In the genomic region with DNA sequence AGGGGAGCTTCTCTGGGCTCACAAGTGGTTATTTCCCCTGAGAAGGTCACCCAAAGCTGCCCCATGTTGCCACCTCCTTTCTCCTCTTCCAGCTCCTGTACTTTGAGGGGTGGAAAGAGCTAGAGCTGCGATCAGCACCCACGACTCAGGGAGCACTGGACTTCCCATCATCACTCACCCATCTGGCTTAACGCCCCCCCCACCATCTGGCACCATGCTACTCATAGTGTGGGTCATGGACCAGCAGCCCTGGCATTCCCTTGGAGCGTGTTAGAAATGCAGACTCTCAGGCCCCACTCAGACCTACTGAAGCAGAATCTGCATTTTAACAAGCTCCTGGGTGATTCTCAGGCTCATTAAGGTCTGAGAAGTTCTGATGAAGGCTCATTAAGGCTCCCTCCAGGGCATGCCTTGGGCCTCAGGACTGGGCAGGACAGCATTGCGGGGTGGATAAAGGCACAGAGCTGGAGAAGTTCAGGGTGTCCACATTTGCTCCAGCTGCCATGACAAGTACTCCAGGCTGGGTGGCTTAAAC, we compare ENCODE assay signal across 17 cellular contexts.
DNase-seq lines count a peak whose midpoint lies in the region; ATAC-seq and TF ChIP-seq lines count a peak whose summit lies in the region.
"Had no signal": no experiment of that assay in that cellular context is flagged by ENCODE, and none has a peak within 500 bp of the region (broad histone marks: within the 10 kb centered on the region; RNA-seq: fewer than 3 reads in every experiment).

No MANE protein-coding gene starts in this region.

- no peaks in the 10 kb centered on the region for H3K9me3 ChIP-seq in heart right ventricle
- no peaks in the 10 kb centered on the region for H3K9me3 ChIP-seq in IMR-90 (ENCODE audit: control insufficient read depth, insufficient read depth, low read length)
- H3K9me3 ChIP-seq: A549, Caco-2, HAP-1 had no signal

- no peak overlapping the region for H3K56ac ChIP-seq in IMR-90 (ENCODE audit: extremely low read depth, insufficient read depth, low read length)

- POLR2A ChIA-PET in IMR-90 (lab: Charles Lee; ENCODE audit: unreplicated experiment), result no interaction called here

- no peak overlapping the region for H2BK15ac ChIP-seq in IMR-90 (ENCODE audit: low read depth, low read length)

- H3K36me3 ChIP-seq in heart right ventricle (no peaks in the 10 kb centered on the region), IMR-90 (ENCODE audit: control insufficient read depth, insufficient read depth, low read length) (no peaks in the 10 kb centered on the region)
- H3K36me3 ChIP-seq: BLaER1, HAP-1 had no signal

- TF ChIP-seq CTCF in heart right ventricle (IDR thresholded peaks at IDR 0.05) (no peak), IMR-90 (conservative IDR thresholded peaks at IDR 0.05; ENCODE audit: low read depth, low read length) (no peak)

- peak overlapping the region; percentile 16 for H2AFZ ChIP-seq in IMR-90 (replicated peaks; ENCODE audit: low read length, poor library complexity)

- no peak overlapping the region for H2BK5ac ChIP-seq in IMR-90 (ENCODE audit: low read depth, low read length, poor library complexity, severe bottlenecking)

- ATAC-seq in heart right ventricle (no peak), IMR-90 (ENCODE audit: low read depth) (no peak)
- ATAC-seq: A549; CD8-positive, alpha-beta T cell had no signal

- in situ Hi-C loops in IMR-90 (cut with MboI; ENCODE audit: low sequenced_read_pairs), result loop anchor here (25.0 kb wide), 1 partner anchor 963 kb away; no protein-coding TSS in a partner anchor

- no peak overlapping the region for H4K5ac ChIP-seq in IMR-90 (ENCODE audit: low read depth, low read length)

- H4K20me1 ChIP-seq in IMR-90 (ENCODE audit: insufficient read depth, low read length), result no peaks in the 10 kb centered on the region
- H4K20me1 ChIP-seq: BLaER1 had no signal

- no peaks in the 10 kb centered on the region for H3K79me1 ChIP-seq in IMR-90 (ENCODE audit: low read depth in 1 of 2, low read length in 2 of 2)

- H3K4me3 ChIP-seq in heart right ventricle (no peak overlapping the region), IMR-90 (ENCODE audit: insufficient read depth, low read depth, low read length) (no peak overlapping the region)
- H3K4me3 ChIP-seq: A549, BLaER1, HAP-1 had no signal

- no peak overlapping the region for H3K9ac ChIP-seq in IMR-90 (ENCODE audit: low read depth, low read length)
- H3K9ac ChIP-seq: BLaER1 had no signal

- H3K27ac ChIP-seq in heart right ventricle, result no peak overlapping the region
- no peak overlapping the region for H3K27ac ChIP-seq in IMR-90 (ENCODE audit: insufficient read depth, low read length)
- H3K27ac ChIP-seq: A549, BLaER1, C4-2B had no signal

- peak overlapping the region; percentile 21; the same call in 1 of the 2 replicates for H2BK120ac ChIP-seq in IMR-90 (ENCODE audit: low read depth, low read length)

- H3K23ac ChIP-seq in IMR-90 (ENCODE audit: low read depth, low read length), result no peak overlapping the region

- BruUV-seq in IMR-90 (replicated peaks; lab: Mats Ljungman, UMichigan), result no TSS peak

- no peak for TF ChIP-seq POLR2A in IMR-90 (IDR thresholded peaks at IDR 0.05; ENCODE audit: low read depth, low read length)

- no peak overlapping the region; the same call in 1 of the 2 replicates for H4K91ac ChIP-seq in IMR-90 (ENCODE audit: insufficient read depth, low read depth, low read length)

- TF ChIP-seq RAD21 in IMR-90 (IDR thresholded peaks at IDR 0.05; ENCODE audit: low read length), result no peak

- CTCF ChIA-PET in IMR-90 (lab: Yijun Ruan, JAX), result interaction anchor here (0.7 kb wide), 1 partner anchor 12 kb away, joined by 3 read pairs; no protein-coding TSS in a partner anchor

- H4K8ac ChIP-seq in IMR-90 (ENCODE audit: low read depth in 2 of 2, low read length in 2 of 2), result no peak overlapping the region

- intact Hi-C loops in cardiac septum (cut with DNase I), result no loop called here
- intact Hi-C loops in heart right ventricle (cut with DNase I), result no loop called here
- intact Hi-C loops in IMR-90 (cut with micrococcal nuclease), result no loop called here

- dilution Hi-C loops in IMR-90 (cut with HindIII; ENCODE audit: low sequenced_read_pairs, unreplicated experiment), result no loop called here

- H3K18ac ChIP-seq in IMR-90 (ENCODE audit: low read depth, low read length), result no peak overlapping the region; the same call in 1 of the 2 replicates

- peak; percentile 54 for DNase-seq in cardiac septum (ENCODE audit: low spot score)
- no peak for DNase-seq in heart right ventricle
- DNase-seq in IMR-90, result no peak
- DNase-seq in islet precursor cell, result peak; percentile 18
- no peak for DNase-seq in AG08396 (ENCODE audit: low spot score)
- no peak for DNase-seq in NCI-H2029 treated with DMSO at 0.1 percent for 48 hours (lab: John Stamatoyannopoulos, UW)
- DNase-seq: 8988T; Caco-2; CD4-positive, CD25-positive, alpha-beta regulatory T cell; CD8-positive, alpha-beta T cell; DMS153; DND-41; GOT3 had no signal

- H3K9me1 ChIP-seq in IMR-90 (ENCODE audit: insufficient read depth, low read length), result no peaks in the 10 kb centered on the region; the same call in 1 of the 2 replicates

- no peak overlapping the region for H2AK9ac ChIP-seq in IMR-90 (replicated peaks; ENCODE audit: low read depth, low read length, poor library complexity)

- H3K4ac ChIP-seq in IMR-90 (ENCODE audit: low read depth, low read length), result no peak overlapping the region; the same call in 1 of the 2 replicates

- no peak overlapping the region for H3K14ac ChIP-seq in IMR-90 (replicated peaks; ENCODE audit: low read depth, low read length)

- H3K4me1 ChIP-seq in heart right ventricle (peaks cover 5 to 34% (median 23%) of the 10 kb centered on the region in 9 donors), IMR-90 (ENCODE audit: control insufficient read depth, insufficient read depth, low read length) (peaks cover 6% of the 10 kb centered on the region; the same call in 1 of the 2 replicates)
- H3K4me1 ChIP-seq: A549, Caco-2, HAP-1 had no signal

- H3K4me2 ChIP-seq in IMR-90 (ENCODE audit: low read depth, low read length), result no peak overlapping the region
- H3K4me2 ChIP-seq: A549, BLaER1 had no signal

- H3K27me3 ChIP-seq in heart right ventricle (no peaks in the 10 kb centered on the region), IMR-90 (ENCODE audit: control insufficient read depth, insufficient read depth, low read length) (peaks cover 6% of the 10 kb centered on the region)
- H3K27me3 ChIP-seq: BLaER1 had no signal

- no peak overlapping the region for H2BK20ac ChIP-seq in IMR-90 (ENCODE audit: low read depth, low read length)

- 81 to 89% methylated on average over 5 of the region's 5 CpGs for WGBS in heart right ventricle, 2 donors
- no CpG with 5 or more reads among the region's 5 CpGs for WGBS in IMR-90 (ENCODE audit: extremely low coverage in 2 of 2, insufficient read length in 1 of 2), 2 experiments

- H2AK5ac ChIP-seq in IMR-90 (ENCODE audit: low read depth, low read length), result no peak overlapping the region

TF ChIP-seq in IMR-90, 13 proteins besides CTCF, POLR2A, EP300 and RAD21:
- TF ChIP-seq, protein P1, sequence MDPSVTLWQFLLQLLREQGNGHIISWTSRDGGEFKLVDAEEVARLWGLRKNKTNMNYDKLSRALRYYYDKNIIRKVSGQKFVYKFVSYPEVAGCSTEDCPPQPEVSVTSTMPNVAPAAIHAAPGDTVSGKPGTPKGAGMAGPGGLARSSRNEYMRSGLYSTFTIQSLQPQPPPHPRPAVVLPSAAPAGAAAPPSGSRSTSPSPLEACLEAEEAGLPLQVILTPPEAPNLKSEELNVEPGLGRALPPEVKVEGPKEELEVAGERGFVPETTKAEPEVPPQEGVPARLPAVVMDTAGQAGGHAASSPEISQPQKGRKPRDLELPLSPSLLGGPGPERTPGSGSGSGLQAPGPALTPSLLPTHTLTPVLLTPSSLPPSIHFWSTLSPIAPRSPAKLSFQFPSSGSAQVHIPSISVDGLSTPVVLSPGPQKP (IDR thresholded peaks at IDR 0.05; ENCODE audit: borderline replicate concordance, low read depth, low read length), result no peak
- no peak for TF ChIP-seq RCOR1 (IDR thresholded peaks at IDR 0.05; ENCODE audit: insufficient replicate concordance, low read length)
- no peak for TF ChIP-seq MAFK (IDR thresholded peaks at IDR 0.05; ENCODE audit: low read depth, low read length)
- no peak for TF ChIP-seq SMC3 (IDR thresholded peaks at IDR 0.05; ENCODE audit: low read depth, low read length)
- no peak for TF ChIP-seq CEBPB (IDR thresholded peaks at IDR 0.05; ENCODE audit: low read depth, low read length)
- no peak for TF ChIP-seq CHD1 (IDR thresholded peaks at IDR 0.05; ENCODE audit: low read depth, low read length)
- TF ChIP-seq, protein P2, sequence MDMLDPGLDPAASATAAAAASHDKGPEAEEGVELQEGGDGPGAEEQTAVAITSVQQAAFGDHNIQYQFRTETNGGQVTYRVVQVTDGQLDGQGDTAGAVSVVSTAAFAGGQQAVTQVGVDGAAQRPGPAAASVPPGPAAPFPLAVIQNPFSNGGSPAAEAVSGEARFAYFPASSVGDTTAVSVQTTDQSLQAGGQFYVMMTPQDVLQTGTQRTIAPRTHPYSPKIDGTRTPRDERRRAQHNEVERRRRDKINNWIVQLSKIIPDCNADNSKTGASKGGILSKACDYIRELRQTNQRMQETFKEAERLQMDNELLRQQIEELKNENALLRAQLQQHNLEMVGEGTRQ (IDR thresholded peaks at IDR 0.05; ENCODE audit: low read depth, low read length), result no peak
- TF ChIP-seq FOS (IDR thresholded peaks at IDR 0.05; ENCODE audit: low read depth, low read length), result no peak
- TF ChIP-seq NFE2L2 (IDR thresholded peaks at IDR 0.05; ENCODE audit: low read depth, low read length), result no peak
- no peak for TF ChIP-seq MXI1 (IDR thresholded peaks at IDR 0.05; ENCODE audit: borderline replicate concordance, low read depth, low read length)
- TF ChIP-seq MAZ (IDR thresholded peaks at IDR 0.05; ENCODE audit: borderline replicate concordance, low read depth, low read length), result no peak
- TF ChIP-seq BHLHE40 (IDR thresholded peaks at IDR 0.05; ENCODE audit: low read depth, low read length), result no peak
- no peak for TF ChIP-seq RFX5 (IDR thresholded peaks at IDR 0.05; ENCODE audit: low read depth, low read length)
TF ChIP-seq in IMR-90: peak in this region for 0.

Comparison
In these comparisons a context has a peak if more than half of its experiments do, and no peak if none do; other contexts are left out.
1. DNase-seq: peak in cardiac septum (single experiment) and islet precursor cell (single experiment); none in heart right ventricle (0 of 2), IMR-90 (single experiment), AG08396 (single experiment) and NCI-H2029 treated with DMSO at 0.1 percent for 48 hours (single experiment).